ENCODE assay signal across 16 cellular contexts in genomic region chr5:127076730-127077129, GRCh38. TPM values are rescaled to one million over a fixed set of nuclear protein-coding genes. Genes with fewer than 3 reads are reported as not detected.
DNase-seq lines count a peak whose midpoint lies in the region; ATAC-seq and TF ChIP-seq lines count a peak whose summit lies in the region.
"Had no signal": no experiment of that assay in that cellular context is flagged by ENCODE, and none has a peak within 500 bp of the region (broad histone marks: within the 10 kb centered on the region; RNA-seq: fewer than 3 reads in every experiment).

No MANE protein-coding gene starts in this region.

- CTCF ChIA-PET in SK-N-SH (lab: Yijun Ruan, JAX): no interaction called here

- TF ChIP-seq CTCF in SK-N-SH (IDR thresholded peaks at IDR 0.05): no peak
- TF ChIP-seq CTCF in gastroesophageal sphincter (IDR thresholded peaks at IDR 0.05): no peak
- TF ChIP-seq CTCF in osteocyte (IDR thresholded peaks at IDR 0.05): no peak
- TF ChIP-seq CTCF in type B pancreatic cell (conservative IDR thresholded peaks at IDR 0.05): no peak
- no peak for TF ChIP-seq CTCF in neural progenitor cell (IDR thresholded peaks at IDR 0.05)

- H3K4me1 Mint-ChIP-seq in osteocyte (ENCODE audit: unreplicated experiment): peaks cover 47% of the 10 kb centered on the region
- H3K4me1 Mint-ChIP-seq in type B pancreatic cell (ENCODE audit: unreplicated experiment): peaks cover 24% of the 10 kb centered on the region
- H3K4me1 Mint-ChIP-seq in neural progenitor cell: peaks cover 34% of the 10 kb centered on the region

- TF ChIP-seq EP300 in SK-N-SH (IDR thresholded peaks at IDR 0.05; ENCODE audit: borderline replicate concordance in 1 of 2, low read depth in 1 of 2, low read length in 1 of 2): no peak
- TF ChIP-seq EP300 in gastroesophageal sphincter (IDR thresholded peaks at IDR 0.05): no peak

- H3K9me3 ChIP-seq in SK-N-SH (no peaks in the 10 kb centered on the region), gastroesophageal sphincter (no peaks in the 10 kb centered on the region), neural progenitor cell (ENCODE audit: low read depth) (no peaks in the 10 kb centered on the region)
- H3K9me3 ChIP-seq: pancreas, thyroid gland had no signal

- H3K4me1 ChIP-seq in SK-N-SH (ENCODE audit: control insufficient read depth in 1 of 2, insufficient read depth in 2 of 2, low read depth in 1 of 2, low read length in 1 of 2) (peaks cover 3 to 7% of the 10 kb centered on the region in 2 experiments; a peak in 2 of 4 replicates), gastroesophageal sphincter (peaks cover 0 to 8% (median 0%) of the 10 kb centered on the region in 3 donors), neural progenitor cell (peaks cover 9% of the 10 kb centered on the region)
- H3K4me1 ChIP-seq: pancreas, thyroid gland had no signal

- ATAC-seq in gastroesophageal sphincter (peak; percentile 25), HG03342 (IDR thresholded peaks at IDR 0.05; ENCODE audit: unreplicated experiment) (no peak)
- ATAC-seq: CD8-positive, alpha-beta T cell; pancreas had no signal

- TF ChIP-seq POLR2A in gastroesophageal sphincter (IDR thresholded peaks at IDR 0.05): no peak

- H3K36me3 ChIP-seq in SK-N-SH (replicated peaks in 1 of 2; ENCODE audit: control insufficient read depth in 1 of 2, insufficient read depth in 2 of 2, low read length in 1 of 2) (no peaks in the 10 kb centered on the region), gastroesophageal sphincter (no peaks in the 10 kb centered on the region), neural progenitor cell (no peaks in the 10 kb centered on the region)
- H3K36me3 ChIP-seq: pancreas, thyroid gland had no signal

- H3K27ac Mint-ChIP-seq in osteocyte (ENCODE audit: unreplicated experiment): peak overlapping the region; percentile 71
- H3K27ac Mint-ChIP-seq in type B pancreatic cell: no peak overlapping the region
- H3K27ac Mint-ChIP-seq in neural progenitor cell: no peak overlapping the region
- H3K27ac Mint-ChIP-seq: activated CD4-positive, alpha-beta memory T cell treated with anti-CD3 and anti-CD28 coated beads for 36 hours; CD8-positive, alpha-beta T cell; HFFc6 had no signal

- H3K79me2 ChIP-seq in SK-N-SH (ENCODE audit: insufficient read depth) (no peaks in the 10 kb centered on the region), neural progenitor cell (ENCODE audit: low read depth) (no peaks in the 10 kb centered on the region)

- H3K9me3 Mint-ChIP-seq in osteocyte (ENCODE audit: unreplicated experiment) (peaks cover 1% of the 10 kb centered on the region), type B pancreatic cell (no peaks in the 10 kb centered on the region), neural progenitor cell (no peaks in the 10 kb centered on the region)
- H3K9me3 Mint-ChIP-seq: activated CD4-positive, alpha-beta memory T cell treated with anti-CD3 and anti-CD28 coated beads for 36 hours; CD8-positive, alpha-beta T cell; HFFc6 had no signal

- H3K27me3 Mint-ChIP-seq in osteocyte (ENCODE audit: unreplicated experiment) (no peaks in the 10 kb centered on the region), type B pancreatic cell (peaks cover 6% of the 10 kb centered on the region), neural progenitor cell (ENCODE audit: insufficient read depth, low read depth) (peaks cover 7% of the 10 kb centered on the region)
- H3K27me3 Mint-ChIP-seq: activated CD4-positive, alpha-beta memory T cell treated with anti-CD3 and anti-CD28 coated beads for 36 hours had no signal

- TF ChIP-seq RAD21 in SK-N-SH (IDR thresholded peaks at IDR 0.05; ENCODE audit: low read length): no peak

- H3K4me2 ChIP-seq in SK-N-SH (no peak overlapping the region), neural progenitor cell (no peak overlapping the region)

- H3F3A ChIP-seq in SK-N-SH (replicated peaks; ENCODE audit: insufficient read depth): peaks cover 15% of the 10 kb centered on the region
- H3F3A ChIP-seq in neural progenitor cell (ENCODE audit: low read depth): no peaks in the 10 kb centered on the region

- H2AFZ ChIP-seq in SK-N-SH (ENCODE audit: low read depth) (no peak overlapping the region), neural progenitor cell (replicated peaks) (no peak overlapping the region)

- H3K36me3 Mint-ChIP-seq in osteocyte (ENCODE audit: unreplicated experiment) (no peaks in the 10 kb centered on the region), type B pancreatic cell (no peaks in the 10 kb centered on the region), neural progenitor cell (no peaks in the 10 kb centered on the region)
- H3K36me3 Mint-ChIP-seq: activated CD4-positive, alpha-beta memory T cell treated with anti-CD3 and anti-CD28 coated beads for 36 hours had no signal

- no peak overlapping the region for H3K4me3 Mint-ChIP-seq in osteocyte (ENCODE audit: unreplicated experiment)
- no peak overlapping the region for H3K4me3 Mint-ChIP-seq in type B pancreatic cell
- no peak overlapping the region for H3K4me3 Mint-ChIP-seq in neural progenitor cell
- H3K4me3 Mint-ChIP-seq: activated CD4-positive, alpha-beta memory T cell treated with anti-CD3 and anti-CD28 coated beads for 36 hours; CD8-positive, alpha-beta T cell; HFFc6 had no signal

- no peaks in the 10 kb centered on the region for H4K20me1 ChIP-seq in SK-N-SH (ENCODE audit: insufficient read depth)
- H4K20me1 ChIP-seq in neural progenitor cell (ENCODE audit: low read depth): no peaks in the 10 kb centered on the region

- no peak overlapping the region for H3K27ac ChIP-seq in SK-N-SH (ENCODE audit: low read depth in 2 of 2, low read length in 1 of 2)
- no peak overlapping the region for H3K27ac ChIP-seq in gastroesophageal sphincter
- no peak overlapping the region for H3K27ac ChIP-seq in neural progenitor cell
- H3K27ac ChIP-seq: pancreas, thyroid gland had no signal

- WGBS in SK-N-SH (ENCODE audit: low lambda C conversion rate): 63% methylated on average over 4 of the region's 4 CpGs
- 38 to 72% methylated on average over 1 to 4 of the region's 4 CpGs for WGBS in gastroesophageal sphincter (ENCODE audit: low coverage in 1 of 2), 2 donors

- DNase-seq in HCEC 1CT: peak; percentile 58
- DNase-seq in SK-N-SH: no peak
- no peak for DNase-seq in osteocyte (ENCODE audit: extremely low spot score, unreplicated experiment)
- no peak for DNase-seq in globus pallidus (ENCODE audit: low spot score)
- DNase-seq in type B pancreatic cell (ENCODE audit: extremely low spot score, unreplicated experiment): no peak
- DNase-seq in neural progenitor cell (ENCODE audit: low spot score): no peak
- DNase-seq: activated CD4-positive, alpha-beta memory T cell treated with anti-CD3 and anti-CD28 coated beads for 36 hours; activated naive CD4-positive, alpha-beta T cell treated with anti-CD3 and anti-CD28 coated beads, Interleukin-2, amount 50 U/mL, for 16 hours; CD8-positive, alpha-beta T cell; effector memory CD4-positive, alpha-beta T cell; HFFc6; NCI-H1048; pancreas had no signal

- no peaks in the 10 kb centered on the region for H3K9me2 ChIP-seq in SK-N-SH

- H3K4me3 ChIP-seq in SK-N-SH (ENCODE audit: low read depth in 2 of 2, low read length in 1 of 2) (no peak overlapping the region), gastroesophageal sphincter (no peak overlapping the region), neural progenitor cell (no peak overlapping the region)
- H3K4me3 ChIP-seq: pancreas, thyroid gland had no signal

- POLR2A ChIA-PET in SK-N-SH (lab: Yijun Ruan, JAX): no interaction called here

- H3K27me3 ChIP-seq in SK-N-SH (ENCODE audit: insufficient read depth) (no peaks in the 10 kb centered on the region), gastroesophageal sphincter (peaks cover 15% of the 10 kb centered on the region), neural progenitor cell (no peaks in the 10 kb centered on the region)
- H3K27me3 ChIP-seq: pancreas, thyroid gland had no signal

- H3K9ac ChIP-seq in SK-N-SH: no peak overlapping the region
- no peak overlapping the region for H3K9ac ChIP-seq in neural progenitor cell

TF ChIP-seq in SK-N-SH, 30 proteins besides CTCF, POLR2A, EP300 and RAD21:
- TF ChIP-seq CHD2 (IDR thresholded peaks at IDR 0.05; ENCODE audit: low read length, partially characterized antibody) (no peak), RXRA (IDR thresholded peaks at IDR 0.05; ENCODE audit: borderline replicate concordance, low read depth) (0 out of 2 replicates have a peak, but pooled peaks have one; percentile 14), GATA2 (CRISPR knock-in tag; IDR thresholded peaks at IDR 0.05) (no peak), SMC3 (IDR thresholded peaks at IDR 0.05; ENCODE audit: low read depth, low read length) (no peak), ZBTB33 (IDR thresholded peaks at IDR 0.05; ENCODE audit: borderline replicate concordance, low read depth) (no peak), FOSL2 (IDR thresholded peaks at IDR 0.05; ENCODE audit: borderline replicate concordance, low read depth) (peak; percentile 46; the same call in 1 of the 2 replicates)

RNA-seq across cellular contexts. Expression of gene C5orf63, which starts 3.4 kb away (rescaled TPM):
- 3.6 and 4.9 TPM in 2 replicates for polyA plus RNA-seq in SK-N-SH (2012; rRNA removed)
- polyA plus RNA-seq in SK-N-SH (2012; cell fraction: cytosol; rRNA removed): 3.5 and 4.5 TPM in 2 replicates
- 3.8 and 8.7 TPM in 2 replicates for polyA plus RNA-seq in SK-N-SH (2012; cell fraction: nucleus; rRNA removed)
- 1 to 10 TPM in 2 of 4 donors, under 1 TPM in 2; 0.59 to 4.2 (median 2.1) TPM for total RNA-seq in gastroesophageal sphincter
- 0.08 and 0.24 TPM in 2 replicates for total RNA-seq in osteocyte
- total RNA-seq in type B pancreatic cell (ENCODE audit: low replicate concordance): 5.1 and 8.9 TPM in 2 replicates
- 0.09 and 1.5 TPM in 2 replicates for total RNA-seq in neural progenitor cell (ENCODE audit: low replicate concordance)

RNA-seq across cellular contexts. Expression of gene MARCHF3, which starts 46.4 kb away (rescaled TPM):
- polyA plus RNA-seq in SK-N-SH (2012; rRNA removed): 21.5 and 32.4 TPM in 2 replicates
- polyA plus RNA-seq in SK-N-SH (2012; cell fraction: cytosol; rRNA removed): 22.5 and 25.9 TPM in 2 replicates
- 10.0 and 18.4 TPM in 2 replicates for polyA plus RNA-seq in SK-N-SH (2012; cell fraction: nucleus; rRNA removed)
- 10 to 100 TPM in 1 of 4 donors, 1 to 10 TPM in 3; 1.5 to 12.8 (median 6.0) TPM for total RNA-seq in gastroesophageal sphincter
- 33.5 and 34.5 TPM in 2 replicates for total RNA-seq in osteocyte
- total RNA-seq in type B pancreatic cell (ENCODE audit: low replicate concordance): 4.9 and 5.9 TPM in 2 replicates
- total RNA-seq in neural progenitor cell (ENCODE audit: low replicate concordance): 0.53 and 6.1 TPM in 2 replicates
